ENCODE assay signal across 1 cellular context in the genomic region with DNA sequence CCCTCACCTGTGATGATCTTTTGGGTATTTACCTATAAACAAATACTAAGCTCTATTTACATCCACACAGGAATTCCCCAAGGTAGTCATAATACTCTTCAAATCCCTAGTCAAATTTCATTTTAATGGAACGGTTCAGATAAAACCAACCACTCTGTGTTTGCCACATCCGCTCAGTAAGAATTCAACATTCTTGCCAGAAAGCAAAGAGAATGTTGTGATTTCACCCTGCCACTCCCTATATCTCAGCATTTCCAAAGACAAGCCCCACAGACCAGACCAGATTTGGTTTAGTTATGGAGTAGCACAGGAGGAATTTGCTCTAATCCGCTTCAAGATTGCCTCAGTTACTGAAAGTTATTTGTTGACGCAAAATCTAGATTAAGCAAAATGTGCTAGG.
TF ChIP-seq lines count a peak whose summit lies in the region.

No MANE protein-coding gene starts in this region.

TF ChIP-seq in A549, 52 proteins besides CTCF, POLR2A, EP300 and RAD21 (continued from another document):
- TF ChIP-seq, protein P1, sequence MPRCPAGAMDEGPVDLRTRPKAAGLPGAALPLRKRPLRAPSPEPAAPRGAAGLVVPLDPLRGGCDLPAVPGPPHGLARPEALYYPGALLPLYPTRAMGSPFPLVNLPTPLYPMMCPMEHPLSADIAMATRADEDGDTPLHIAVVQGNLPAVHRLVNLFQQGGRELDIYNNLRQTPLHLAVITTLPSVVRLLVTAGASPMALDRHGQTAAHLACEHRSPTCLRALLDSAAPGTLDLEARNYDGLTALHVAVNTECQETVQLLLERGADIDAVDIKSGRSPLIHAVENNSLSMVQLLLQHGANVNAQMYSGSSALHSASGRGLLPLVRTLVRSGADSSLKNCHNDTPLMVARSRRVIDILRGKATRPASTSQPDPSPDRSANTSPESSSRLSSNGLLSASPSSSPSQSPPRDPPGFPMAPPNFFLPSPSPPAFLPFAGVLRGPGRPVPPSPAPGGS (IDR thresholded peaks at IDR 0.05) = no peak
- TF ChIP-seq CHD4 (IDR thresholded peaks at IDR 0.05; ENCODE audit: borderline replicate concordance) = no peak
- TF ChIP-seq, protein P2, sequence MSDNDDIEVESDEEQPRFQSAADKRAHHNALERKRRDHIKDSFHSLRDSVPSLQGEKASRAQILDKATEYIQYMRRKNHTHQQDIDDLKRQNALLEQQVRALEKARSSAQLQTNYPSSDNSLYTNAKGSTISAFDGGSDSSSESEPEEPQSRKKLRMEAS (IDR thresholded peaks at IDR 0.05) = no peak
- TF ChIP-seq MYC (IDR thresholded peaks at IDR 0.05; ENCODE audit: borderline replicate concordance, low read length) = no peak
- no peak for TF ChIP-seq BHLHE40 (IDR thresholded peaks at IDR 0.05; ENCODE audit: low read depth, low read length)
